19 cellular contexts compared by ENCODE assay signal in the genomic region with DNA sequence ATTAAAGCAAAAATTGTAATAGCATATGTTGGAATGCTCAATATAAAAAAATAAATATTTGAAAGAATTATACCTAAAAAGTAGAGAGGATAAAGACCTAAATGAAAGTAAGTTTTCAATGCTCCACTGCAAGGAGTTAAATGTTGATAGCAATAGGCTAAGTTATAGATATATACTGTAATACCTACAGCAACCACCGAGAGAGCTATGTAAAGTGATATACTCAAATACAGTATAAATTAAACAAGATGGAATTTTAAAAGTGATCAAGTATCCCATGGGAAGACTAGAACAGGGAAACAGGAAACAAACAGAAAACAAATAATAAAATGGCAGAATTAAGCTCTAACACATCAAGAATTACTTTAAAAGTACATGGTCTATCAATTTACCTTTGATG.
DNase-seq lines count a peak whose midpoint lies in the region; ATAC-seq and TF ChIP-seq lines count a peak whose summit lies in the region.
"Had no signal": no experiment of that assay in that cellular context is flagged by ENCODE, and none has a peak within 500 bp of the region (broad histone marks: within the 10 kb centered on the region; RNA-seq: fewer than 3 reads in every experiment).

No MANE protein-coding gene starts in this region.

- ATAC-seq in activated naive CD8-positive, alpha-beta T cell treated with anti-CD3 and anti-CD28 coated beads, Interleukin-2, amount 50 U/mL, for 24 hours: peak; percentile 54
- no peak for ATAC-seq in stimulated activated effector memory CD8-positive, alpha-beta T cell treated with anti-CD3 and anti-CD28 coated beads, Interleukin-12 subunit alpha, Interleukin-12 subunit beta, amount 100 ng/mL, for 72 hours
- ATAC-seq in HG02623 (IDR thresholded peaks at IDR 0.05; ENCODE audit: unreplicated experiment) (no peak), GM18907 (IDR thresholded peaks at IDR 0.05; ENCODE audit: unreplicated experiment) (no peak)
- ATAC-seq: stimulated activated naive B cell treated with anti-CD40 and anti-IgM and Interleukin-4, amounts not matched to agents 10 μg/mL and 1 μg/mL and 100 μg/mL, for 72 hours had no signal

- H3K4me3 ChIP-seq in KMS-11 (IDR thresholded peaks at IDR 0.05; ENCODE audit: insufficient read depth, low read depth, low read length) (no peak overlapping the region), MG63 (no peak overlapping the region)
- H3K4me3 ChIP-seq: hepatocyte, lung, SK-N-MC, tibial nerve had no signal

- no peaks in the 10 kb centered on the region for H3K27me3 ChIP-seq in KMS-11 (ENCODE audit: insufficient read depth, low read depth)
- no peaks in the 10 kb centered on the region for H3K27me3 ChIP-seq in MG63
- H3K27me3 ChIP-seq: hepatocyte, tibial nerve had no signal

- H3K27me3 Mint-ChIP-seq in activated naive CD8-positive, alpha-beta T cell treated with anti-CD3 and anti-CD28 coated beads, Interleukin-2, amount 50 U/mL, for 24 hours: no peaks in the 10 kb centered on the region
- no peaks in the 10 kb centered on the region for H3K27me3 Mint-ChIP-seq in activated naive CD8-positive, alpha-beta T cell treated with anti-CD3 and anti-CD28 coated beads for 36 hours
- H3K27me3 Mint-ChIP-seq in activated T-helper 1 cell treated with anti-CD3 and anti-CD28 coated beads, Interleukin-12 subunit alpha, Interleukin-12 subunit beta, Interleukin-2, Interleukin-4 antibody, amounts not matched to agents 30 ng/mL and 10 ng/mL and 1 ng/mL, durations not matched to agents 14 hours and 24 hours and 36 hours (ENCODE audit: insufficient read depth): no peaks in the 10 kb centered on the region
- H3K27me3 Mint-ChIP-seq: stimulated activated naive B cell treated with anti-CD40 and anti-IgM and Interleukin-4, amounts not matched to agents 10 μg/mL and 1 μg/mL and 100 μg/mL, for 72 hours had no signal

- H3K36me3 ChIP-seq in KMS-11 (ENCODE audit: insufficient read depth) (no peaks in the 10 kb centered on the region), MG63 (no peaks in the 10 kb centered on the region)
- H3K36me3 ChIP-seq: tibial nerve had no signal

- H3K36me3 Mint-ChIP-seq in activated naive CD8-positive, alpha-beta T cell treated with anti-CD3 and anti-CD28 coated beads, Interleukin-2, amount 50 U/mL, for 24 hours (ENCODE audit: low read depth): peaks cover 9% of the 10 kb centered on the region
- peaks cover 4% of the 10 kb centered on the region for H3K36me3 Mint-ChIP-seq in activated naive CD8-positive, alpha-beta T cell treated with anti-CD3 and anti-CD28 coated beads for 36 hours
- peaks cover 4% of the 10 kb centered on the region for H3K36me3 Mint-ChIP-seq in activated T-helper 1 cell treated with anti-CD3 and anti-CD28 coated beads, Interleukin-12 subunit alpha, Interleukin-12 subunit beta, Interleukin-2, Interleukin-4 antibody, amounts not matched to agents 30 ng/mL and 10 ng/mL and 1 ng/mL, durations not matched to agents 14 hours and 24 hours and 36 hours (ENCODE audit: low read depth)
- H3K36me3 Mint-ChIP-seq in stimulated activated effector memory CD8-positive, alpha-beta T cell treated with anti-CD3 and anti-CD28 coated beads, Interleukin-12 subunit alpha, Interleukin-12 subunit beta, amount 100 ng/mL, for 72 hours: no peaks in the 10 kb centered on the region

- peak overlapping the region; percentile 9 for H3K4me3 Mint-ChIP-seq in activated naive CD8-positive, alpha-beta T cell treated with anti-CD3 and anti-CD28 coated beads, Interleukin-2, amount 50 U/mL, for 24 hours
- no peak overlapping the region for H3K4me3 Mint-ChIP-seq in activated naive CD8-positive, alpha-beta T cell treated with anti-CD3 and anti-CD28 coated beads for 36 hours
- no peak overlapping the region for H3K4me3 Mint-ChIP-seq in activated T-helper 1 cell treated with anti-CD3 and anti-CD28 coated beads, Interleukin-12 subunit alpha, Interleukin-12 subunit beta, Interleukin-2, Interleukin-4 antibody, amounts not matched to agents 30 ng/mL and 10 ng/mL and 1 ng/mL, durations not matched to agents 14 hours and 24 hours and 36 hours
- H3K4me3 Mint-ChIP-seq in stimulated activated effector memory CD8-positive, alpha-beta T cell treated with anti-CD3 and anti-CD28 coated beads, Interleukin-12 subunit alpha, Interleukin-12 subunit beta, amount 100 ng/mL, for 72 hours: peak overlapping the region; percentile 1
- H3K4me3 Mint-ChIP-seq: B cell; stimulated activated naive B cell treated with anti-CD40 and anti-IgM and Interleukin-4, amounts not matched to agents 10 μg/mL and 1 μg/mL and 100 μg/mL, for 72 hours had no signal

- no peak overlapping the region for H2AFZ ChIP-seq in KMS-11 (ENCODE audit: low read depth)
- H2AFZ ChIP-seq: hepatocyte had no signal

- peaks cover 13% of the 10 kb centered on the region for H3K9me3 Mint-ChIP-seq in activated naive CD8-positive, alpha-beta T cell treated with anti-CD3 and anti-CD28 coated beads, Interleukin-2, amount 50 U/mL, for 24 hours
- peaks cover 5% of the 10 kb centered on the region for H3K9me3 Mint-ChIP-seq in activated naive CD8-positive, alpha-beta T cell treated with anti-CD3 and anti-CD28 coated beads for 36 hours
- peaks cover 19% of the 10 kb centered on the region for H3K9me3 Mint-ChIP-seq in activated T-helper 1 cell treated with anti-CD3 and anti-CD28 coated beads, Interleukin-12 subunit alpha, Interleukin-12 subunit beta, Interleukin-2, Interleukin-4 antibody, amounts not matched to agents 30 ng/mL and 10 ng/mL and 1 ng/mL, durations not matched to agents 14 hours and 24 hours and 36 hours
- no peaks in the 10 kb centered on the region for H3K9me3 Mint-ChIP-seq in stimulated activated effector memory CD8-positive, alpha-beta T cell treated with anti-CD3 and anti-CD28 coated beads, Interleukin-12 subunit alpha, Interleukin-12 subunit beta, amount 100 ng/mL, for 72 hours

- no peaks in the 10 kb centered on the region for H4K20me1 ChIP-seq in KMS-11 (ENCODE audit: insufficient read depth)

- H3K79me2 ChIP-seq in KMS-11 (ENCODE audit: insufficient read depth, low read depth): no peaks in the 10 kb centered on the region
- H3K79me2 ChIP-seq: hepatocyte had no signal

- H3K9me3 ChIP-seq in MG63: no peaks in the 10 kb centered on the region

- no peak for DNase-seq in activated naive CD8-positive, alpha-beta T cell treated with anti-CD3 and anti-CD28 coated beads, Interleukin-2, amount 50 U/mL, for 24 hours
- DNase-seq in activated naive CD8-positive, alpha-beta T cell treated with anti-CD3 and anti-CD28 coated beads for 36 hours: no peak
- no peak for DNase-seq in activated T-helper 1 cell treated with anti-CD3 and anti-CD28 coated beads, Interleukin-12 subunit alpha, Interleukin-12 subunit beta, Interleukin-2, Interleukin-4 antibody, amounts not matched to agents 30 ng/mL and 10 ng/mL and 1 ng/mL, durations not matched to agents 14 hours and 24 hours and 36 hours (ENCODE audit: low spot score)
- no peak for DNase-seq in stimulated activated effector memory CD8-positive, alpha-beta T cell treated with anti-CD3 and anti-CD28 coated beads, Interleukin-12 subunit alpha, Interleukin-12 subunit beta, amount 100 ng/mL, for 72 hours (ENCODE audit: low spot score in 2 of 2)
- no peak for DNase-seq in MG63
- DNase-seq: activated CD4-positive, alpha-beta T cell treated with anti-CD3 and anti-CD28 coated beads for 48 hours; Calu3; foreskin fibroblast; NCI-H82; right cardiac atrium; stimulated activated naive B cell treated with anti-CD40 and anti-IgM and Interleukin-4, amounts not matched to agents 10 μg/mL and 1 μg/mL and 100 μg/mL, for 72 hours had no signal

- peak overlapping the region; percentile 88 for H3K27ac Mint-ChIP-seq in activated naive CD8-positive, alpha-beta T cell treated with anti-CD3 and anti-CD28 coated beads, Interleukin-2, amount 50 U/mL, for 24 hours
- no peak overlapping the region for H3K27ac Mint-ChIP-seq in activated naive CD8-positive, alpha-beta T cell treated with anti-CD3 and anti-CD28 coated beads for 36 hours
- peak overlapping the region; percentile 55 for H3K27ac Mint-ChIP-seq in activated T-helper 1 cell treated with anti-CD3 and anti-CD28 coated beads, Interleukin-12 subunit alpha, Interleukin-12 subunit beta, Interleukin-2, Interleukin-4 antibody, amounts not matched to agents 30 ng/mL and 10 ng/mL and 1 ng/mL, durations not matched to agents 14 hours and 24 hours and 36 hours
- peak overlapping the region; percentile 23 for H3K27ac Mint-ChIP-seq in stimulated activated effector memory CD8-positive, alpha-beta T cell treated with anti-CD3 and anti-CD28 coated beads, Interleukin-12 subunit alpha, Interleukin-12 subunit beta, amount 100 ng/mL, for 72 hours
- H3K27ac Mint-ChIP-seq: B cell; stimulated activated naive B cell treated with anti-CD40 and anti-IgM and Interleukin-4, amounts not matched to agents 10 μg/mL and 1 μg/mL and 100 μg/mL, for 72 hours had no signal

- intact Hi-C loops in activated T-helper 1 cell treated with anti-CD3 and anti-CD28 coated beads, Interleukin-12 subunit alpha, Interleukin-12 subunit beta, Interleukin-2, Interleukin-4 antibody, amounts not matched to agents 30 ng/mL and 10 ng/mL and 1 ng/mL, durations not matched to agents 14 hours and 24 hours and 36 hours (cut with micrococcal nuclease): loop anchor here (1.0 to 2.0 kb wide), 9 partner anchors 8 to 338 kb away; a partner anchor contains a TSS

- no peaks in the 10 kb centered on the region for H3K4me1 ChIP-seq in KMS-11 (ENCODE audit: low read depth, poor library complexity, severe bottlenecking)
- H3K4me1 ChIP-seq: tibial nerve had no signal

- no peak overlapping the region for H3K27ac ChIP-seq in KMS-11
- H3K27ac ChIP-seq: hepatocyte, SK-N-MC, tibial nerve had no signal

- H3K9ac ChIP-seq in KMS-11: no peak overlapping the region

- TF ChIP-seq CTCF in KMS-11 (conservative IDR thresholded peaks at IDR 0.05; ENCODE audit: low read depth, low read length): 0 out of 2 replicates have a peak, but pooled peaks have one; percentile 28

- H3K4me1 Mint-ChIP-seq in activated naive CD8-positive, alpha-beta T cell treated with anti-CD3 and anti-CD28 coated beads, Interleukin-2, amount 50 U/mL, for 24 hours: peaks cover 14% of the 10 kb centered on the region
- H3K4me1 Mint-ChIP-seq in activated naive CD8-positive, alpha-beta T cell treated with anti-CD3 and anti-CD28 coated beads for 36 hours: peaks cover 10% of the 10 kb centered on the region
- H3K4me1 Mint-ChIP-seq in activated T-helper 1 cell treated with anti-CD3 and anti-CD28 coated beads, Interleukin-12 subunit alpha, Interleukin-12 subunit beta, Interleukin-2, Interleukin-4 antibody, amounts not matched to agents 30 ng/mL and 10 ng/mL and 1 ng/mL, durations not matched to agents 14 hours and 24 hours and 36 hours (ENCODE audit: low read depth): peaks cover 19% of the 10 kb centered on the region
- peaks cover 18% of the 10 kb centered on the region for H3K4me1 Mint-ChIP-seq in stimulated activated effector memory CD8-positive, alpha-beta T cell treated with anti-CD3 and anti-CD28 coated beads, Interleukin-12 subunit alpha, Interleukin-12 subunit beta, amount 100 ng/mL, for 72 hours
- H3K4me1 Mint-ChIP-seq: B cell; stimulated activated naive B cell treated with anti-CD40 and anti-IgM and Interleukin-4, amounts not matched to agents 10 μg/mL and 1 μg/mL and 100 μg/mL, for 72 hours had no signal

- H3K4me2 ChIP-seq in KMS-11: no peak overlapping the region
- H3K4me2 ChIP-seq: hepatocyte had no signal

Comparison
In these comparisons a context has a peak if more than half of its experiments do, and no peak if none do; other contexts are left out.
1. H3K4me3 Mint-ChIP-seq: peak in activated naive CD8-positive, alpha-beta T cell treated with anti-CD3 and anti-CD28 coated beads, Interleukin-2, amount 50 U/mL, for 24 hours (single experiment) and stimulated activated effector memory CD8-positive, alpha-beta T cell treated with anti-CD3 and anti-CD28 coated beads, Interleukin-12 subunit alpha, Interleukin-12 subunit beta, amount 100 ng/mL, for 72 hours (single experiment); none in activated naive CD8-positive, alpha-beta T cell treated with anti-CD3 and anti-CD28 coated beads for 36 hours (single experiment) and activated T-helper 1 cell treated with anti-CD3 and anti-CD28 coated beads, Interleukin-12 subunit alpha, Interleukin-12 subunit beta, Interleukin-2, Interleukin-4 antibody, amounts not matched to agents 30 ng/mL and 10 ng/mL and 1 ng/mL, durations not matched to agents 14 hours and 24 hours and 36 hours (single experiment).